10 cellular contexts compared by ENCODE assay signal in genomic region chr16:79589495-79590134, GRCh38. TPM values are rescaled to one million over a fixed set of nuclear protein-coding genes. Genes with fewer than 3 reads are reported as not detected.
DNase-seq lines count a peak whose midpoint lies in the region; ATAC-seq and TF ChIP-seq lines count a peak whose summit lies in the region.
"Had no signal": no experiment of that assay in that cellular context is flagged by ENCODE, and none has a peak within 500 bp of the region (broad histone marks: within the 10 kb centered on the region; RNA-seq: fewer than 3 reads in every experiment).

No MANE protein-coding gene starts in this region.

- H3K27ac Mint-ChIP-seq in activated T-cell treated with anti-CD3 and anti-CD28 coated beads, Interleukin-2, amount 50 U/mL, for 72 hours: peak overlapping the region; percentile 85
- H3K27ac Mint-ChIP-seq in glutamatergic neuron (ENCODE audit: unreplicated experiment): no peak overlapping the region
- H3K27ac Mint-ChIP-seq in natural killer cell treated with Interleukin-12 subunit alpha and Interleukin-12 subunit beta and Interleukin-15 and Interleukin-18, amount 100 ng/mL, for 72 hours: no peak overlapping the region
- no peak overlapping the region for H3K27ac Mint-ChIP-seq in type B pancreatic cell

- no peaks in the 10 kb centered on the region for H3K9me3 Mint-ChIP-seq in activated T-cell treated with anti-CD3 and anti-CD28 coated beads, Interleukin-2, amount 50 U/mL, for 72 hours
- H3K9me3 Mint-ChIP-seq in glutamatergic neuron (ENCODE audit: unreplicated experiment) (no peaks in the 10 kb centered on the region), type B pancreatic cell (no peaks in the 10 kb centered on the region)
- no peaks in the 10 kb centered on the region for H3K9me3 Mint-ChIP-seq in natural killer cell treated with Interleukin-12 subunit alpha and Interleukin-12 subunit beta and Interleukin-15 and Interleukin-18, amount 100 ng/mL, for 72 hours

- H3K4me1 Mint-ChIP-seq in activated T-cell treated with anti-CD3 and anti-CD28 coated beads, Interleukin-2, amount 50 U/mL, for 72 hours (ENCODE audit: low read depth): peaks cover 7% of the 10 kb centered on the region
- H3K4me1 Mint-ChIP-seq in glutamatergic neuron (ENCODE audit: low read depth, unreplicated experiment) (peaks cover 11% of the 10 kb centered on the region), type B pancreatic cell (ENCODE audit: unreplicated experiment) (peaks cover 34% of the 10 kb centered on the region)
- H3K4me1 Mint-ChIP-seq in natural killer cell treated with Interleukin-12 subunit alpha and Interleukin-12 subunit beta and Interleukin-15 and Interleukin-18, amount 100 ng/mL, for 72 hours (ENCODE audit: low read depth in 2 of 2): peaks cover 0 to 18% of the 10 kb centered on the region in 2 donors

- peaks cover 2 to 3% of the 10 kb centered on the region in 2 donors for H3K36me3 Mint-ChIP-seq in activated T-cell treated with anti-CD3 and anti-CD28 coated beads, Interleukin-2, amount 50 U/mL, for 72 hours (ENCODE audit: insufficient read depth in 2 of 2)
- H3K36me3 Mint-ChIP-seq in glutamatergic neuron (ENCODE audit: unreplicated experiment): no peaks in the 10 kb centered on the region
- H3K36me3 Mint-ChIP-seq in natural killer cell treated with Interleukin-12 subunit alpha and Interleukin-12 subunit beta and Interleukin-15 and Interleukin-18, amount 100 ng/mL, for 72 hours: peaks cover 18% of the 10 kb centered on the region
- no peaks in the 10 kb centered on the region for H3K36me3 Mint-ChIP-seq in type B pancreatic cell

- H3K4me3 Mint-ChIP-seq in activated T-cell treated with anti-CD3 and anti-CD28 coated beads, Interleukin-2, amount 50 U/mL, for 72 hours: peak overlapping the region; percentile 69
- H3K4me3 Mint-ChIP-seq in glutamatergic neuron (ENCODE audit: unreplicated experiment): peak overlapping the region; percentile 79
- H3K4me3 Mint-ChIP-seq in natural killer cell treated with Interleukin-12 subunit alpha and Interleukin-12 subunit beta and Interleukin-15 and Interleukin-18, amount 100 ng/mL, for 72 hours: peak overlapping the region; percentile 26
- H3K4me3 Mint-ChIP-seq in type B pancreatic cell: peak overlapping the region; percentile 40

- TF ChIP-seq CTCF in glutamatergic neuron (IDR thresholded peaks at IDR 0.05; ENCODE audit: partially characterized antibody, unreplicated experiment) (no peak), type B pancreatic cell (conservative IDR thresholded peaks at IDR 0.05) (no peak)

- no peak for DNase-seq in activated T-cell treated with anti-CD3 and anti-CD28 coated beads, Interleukin-2, amount 50 U/mL, for 72 hours
- no peak for DNase-seq in activated T-cell treated with anti-CD3 and anti-CD28 coated beads, Interleukin-2, amount 50 U/mL, for 1 hour
- peak; percentile 24 for DNase-seq in glutamatergic neuron
- no peak for DNase-seq in natural killer cell treated with Interleukin-12 subunit alpha and Interleukin-12 subunit beta and Interleukin-15 and Interleukin-18, amount 100 ng/mL, for 72 hours (ENCODE audit: low spot score)
- no peak for DNase-seq in type B pancreatic cell (ENCODE audit: extremely low spot score, unreplicated experiment)
- no peak for DNase-seq in AG08396 (ENCODE audit: low spot score)
- DNase-seq in KBM-7: no peak
- no peak for DNase-seq in COLO668 (lab: John Stamatoyannopoulos, UW; ENCODE audit: unreplicated experiment)
- DNase-seq: ACHN; stimulated activated CD4-positive, alpha-beta T cell treated with anti-CD3 and anti-CD28 coated beads, Interleukin-2, amount 100 ng/mL, for 48 hours had no signal

- ATAC-seq in activated T-cell treated with anti-CD3 and anti-CD28 coated beads, Interleukin-2, amount 50 U/mL, for 72 hours (replicated peaks in 1 of 2): peak; percentile 40 to 49
- peak in 1 of 2 donors; percentile 50 for ATAC-seq in natural killer cell treated with Interleukin-12 subunit alpha and Interleukin-12 subunit beta and Interleukin-15 and Interleukin-18, amount 100 ng/mL, for 72 hours

- in situ Hi-C loops in KBM-7 (cut with MboI; ENCODE audit: low pct_unique_long_range_greater_than_20kb, low sequenced_read_pairs): no loop called here

- peaks cover 47% of the 10 kb centered on the region for H3K27me3 Mint-ChIP-seq in activated T-cell treated with anti-CD3 and anti-CD28 coated beads, Interleukin-2, amount 50 U/mL, for 72 hours (ENCODE audit: low read depth)
- peaks cover 3% of the 10 kb centered on the region for H3K27me3 Mint-ChIP-seq in glutamatergic neuron (ENCODE audit: unreplicated experiment)
- peaks cover 9 to 15% of the 10 kb centered on the region in 2 donors for H3K27me3 Mint-ChIP-seq in natural killer cell treated with Interleukin-12 subunit alpha and Interleukin-12 subunit beta and Interleukin-15 and Interleukin-18, amount 100 ng/mL, for 72 hours
- H3K27me3 Mint-ChIP-seq in type B pancreatic cell: peaks cover 52% of the 10 kb centered on the region

RNA-seq across cellular contexts. Expression of gene MAF, which starts 10.9 kb away (rescaled TPM):
- 100 to 1,000 TPM in 1 of 2 donors, 10 to 100 TPM in 1; 46.7 to 208 TPM for total RNA-seq in activated T-cell treated with anti-CD3 and anti-CD28 coated beads, Interleukin-2, amount 50 U/mL, for 72 hours
- total RNA-seq in glutamatergic neuron (ENCODE audit: unreplicated experiment) (5.0 TPM), type B pancreatic cell (ENCODE audit: low replicate concordance) (20.4 and 33.0 TPM in 2 replicates)
- total RNA-seq in natural killer cell treated with Interleukin-12 subunit alpha and Interleukin-12 subunit beta and Interleukin-15 and Interleukin-18, amount 100 ng/mL, for 72 hours: 10 to 100 TPM in 1 of 2 donors, 1 to 10 TPM in 1; 5.6 to 41.9 TPM

Comparison
In these comparisons a context has a peak if more than half of its experiments do, and no peak if none do; other contexts are left out.
1. H3K4me3 Mint-ChIP-seq: peak in every context shown above with its lines; median percentile 79 in glutamatergic neuron; 69 in activated T-cell treated with anti-CD3 and anti-CD28 coated beads, Interleukin-2, amount 50 U/mL, for 72 hours; 40 in type B pancreatic cell; 26 in natural killer cell treated with Interleukin-12 subunit alpha and Interleukin-12 subunit beta and Interleukin-15 and Interleukin-18, amount 100 ng/mL, for 72 hours.